ENCODE assay signal across 8 cellular contexts in genomic region chr5:173888473-173889135, GRCh38. TPM values are rescaled to one million over a fixed set of nuclear protein-coding genes. Genes with fewer than 3 reads are reported as not detected.
DNase-seq lines count a peak whose midpoint lies in the region; ATAC-seq and TF ChIP-seq lines count a peak whose summit lies in the region.

No MANE protein-coding gene starts in this region.

- peak; percentile 23 for DNase-seq in activated naive CD4-positive, alpha-beta T cell treated with anti-CD3 and anti-CD28 coated beads for 36 hours
- DNase-seq in activated naive CD4-positive, alpha-beta T cell treated with anti-CD3 and anti-CD28 coated beads, Interleukin-2, amount 50 U/mL, for 72 hours (ENCODE audit: low spot score in 2 of 2), result no peak
- DNase-seq in activated B cell treated with CpG ODN at 0.5 μM for 24 hours, result peak; percentile 23
- peak in 1 of 2 donors; percentile 26 for DNase-seq in fibroblast of lung (ENCODE audit: low read depth in 2 of 2)
- DNase-seq in osteocyte (ENCODE audit: extremely low spot score, unreplicated experiment), result no peak
- no peak for DNase-seq in NCI-H2196 (lab: John Stamatoyannopoulos, UW; ENCODE audit: unreplicated experiment)
- DNase-seq in COR-L47 (lab: John Stamatoyannopoulos, UW), result no peak
- DNase-seq in HPDE6-E6E7 (ENCODE audit: extremely low spot score), result no peak

- peaks cover 33% of the 10 kb centered on the region for H3K79me2 ChIP-seq in fibroblast of lung (ENCODE audit: control insufficient read depth, insufficient read depth, low read length)

- CTCF ChIA-PET in activated naive CD4-positive, alpha-beta T cell treated with anti-CD3 and anti-CD28 coated beads for 36 hours (lab: Charles Lee), result interaction anchor here (0.7 to 1.5 kb wide), 6 partner anchors 11 to 272 kb away, joined by 3 to 4 read pairs (median 3); partner anchors contain the start of gene BOD1
- CTCF ChIA-PET in activated B cell treated with CpG ODN at 0.5 μM for 24 hours (lab: Charles Lee), result interaction anchor here (0.8 to 1.5 kb wide), 5 partner anchors 24 to 273 kb away, joined by 3 to 10 read pairs (median 6); partner anchors contain the start of gene BOD1

- no peaks in the 10 kb centered on the region for H3K9me3 Mint-ChIP-seq in activated naive CD4-positive, alpha-beta T cell treated with anti-CD3 and anti-CD28 coated beads for 36 hours
- peaks cover 13 to 29% of the 10 kb centered on the region in 2 donors for H3K9me3 Mint-ChIP-seq in activated naive CD4-positive, alpha-beta T cell treated with anti-CD3 and anti-CD28 coated beads, Interleukin-2, amount 50 U/mL, for 72 hours
- H3K9me3 Mint-ChIP-seq in activated B cell treated with CpG ODN at 0.5 μM for 24 hours (peaks cover 6% of the 10 kb centered on the region), osteocyte (ENCODE audit: unreplicated experiment) (no peaks in the 10 kb centered on the region)

- no peaks in the 10 kb centered on the region for H3K27me3 Mint-ChIP-seq in activated naive CD4-positive, alpha-beta T cell treated with anti-CD3 and anti-CD28 coated beads for 36 hours (ENCODE audit: low read depth)
- H3K27me3 Mint-ChIP-seq in activated B cell treated with CpG ODN at 0.5 μM for 24 hours, result no peaks in the 10 kb centered on the region
- H3K27me3 Mint-ChIP-seq in osteocyte (ENCODE audit: unreplicated experiment), result no peaks in the 10 kb centered on the region

- intact Hi-C loops in activated naive CD4-positive, alpha-beta T cell treated with anti-CD3 and anti-CD28 coated beads for 36 hours (cut with micrococcal nuclease), result loop anchor here (1.0 to 10.0 kb wide), 9 partner anchors 30 to 1766 kb away; partner anchors contain the start of genes BNIP1, BOD1, CREBRF and DUSP1
- intact Hi-C loops in activated B cell treated with CpG ODN at 0.5 μM for 24 hours (cut with micrococcal nuclease), result loop anchor here (1.0 to 10.0 kb wide), 9 partner anchors 30 to 1206 kb away; partner anchors contain the start of genes BOD1 and CREBRF

- H3K27ac Mint-ChIP-seq in activated naive CD4-positive, alpha-beta T cell treated with anti-CD3 and anti-CD28 coated beads for 36 hours, result peak overlapping the region; percentile 96
- H3K27ac Mint-ChIP-seq in activated naive CD4-positive, alpha-beta T cell treated with anti-CD3 and anti-CD28 coated beads, Interleukin-2, amount 50 U/mL, for 72 hours, result peak overlapping the region in 1 of 2 donors; percentile 94
- peak overlapping the region; percentile 100 for H3K27ac Mint-ChIP-seq in activated B cell treated with CpG ODN at 0.5 μM for 24 hours
- peak overlapping the region; percentile 100 for H3K27ac Mint-ChIP-seq in osteocyte (ENCODE audit: unreplicated experiment)

- no peaks in the 10 kb centered on the region for H4K20me1 ChIP-seq in fibroblast of lung (ENCODE audit: control insufficient read depth, extremely low read depth, insufficient read depth, low read length)

- peaks cover 3% of the 10 kb centered on the region for H3K4me1 ChIP-seq in fibroblast of lung (ENCODE audit: control insufficient read depth, extremely low read depth, insufficient read depth, low read length)

- H3K4me3 ChIP-seq in fibroblast of lung (replicated peaks in 1 of 4; ENCODE audit: control extremely low read depth in 1 of 4, insufficient read depth in 1 of 4, low read depth in 3 of 4, low read length in 4 of 4), result peak overlapping the region; percentile 64 to 91 (median 81)

- H3K9ac ChIP-seq in fibroblast of lung (ENCODE audit: insufficient read depth, low read length), result peak overlapping the region; percentile 74

- H3K27me3 ChIP-seq in fibroblast of lung (ENCODE audit: control insufficient read depth, insufficient read depth, low read length), result no peaks in the 10 kb centered on the region

- peaks cover 2% of the 10 kb centered on the region for H3K36me3 Mint-ChIP-seq in activated naive CD4-positive, alpha-beta T cell treated with anti-CD3 and anti-CD28 coated beads for 36 hours (ENCODE audit: low read depth)
- H3K36me3 Mint-ChIP-seq in activated naive CD4-positive, alpha-beta T cell treated with anti-CD3 and anti-CD28 coated beads, Interleukin-2, amount 50 U/mL, for 72 hours, result peaks cover 1 to 22% of the 10 kb centered on the region in 2 donors
- H3K36me3 Mint-ChIP-seq in activated B cell treated with CpG ODN at 0.5 μM for 24 hours (ENCODE audit: low read depth), result peaks cover 17% of the 10 kb centered on the region
- H3K36me3 Mint-ChIP-seq in osteocyte (ENCODE audit: unreplicated experiment), result peaks cover 3% of the 10 kb centered on the region

- H3K9me3 ChIP-seq in fibroblast of lung (ENCODE audit: control insufficient read depth, insufficient read depth, low read depth, low read length), result no peaks in the 10 kb centered on the region

- H3K4me3 Mint-ChIP-seq in activated naive CD4-positive, alpha-beta T cell treated with anti-CD3 and anti-CD28 coated beads for 36 hours, result peak overlapping the region; percentile 98
- peak overlapping the region; percentile 100 for H3K4me3 Mint-ChIP-seq in activated B cell treated with CpG ODN at 0.5 μM for 24 hours
- peak overlapping the region; percentile 95 for H3K4me3 Mint-ChIP-seq in osteocyte (ENCODE audit: unreplicated experiment)

- H3K4me1 Mint-ChIP-seq in activated naive CD4-positive, alpha-beta T cell treated with anti-CD3 and anti-CD28 coated beads for 36 hours (ENCODE audit: low read depth), result peaks cover 67% of the 10 kb centered on the region
- peaks cover 87% of the 10 kb centered on the region for H3K4me1 Mint-ChIP-seq in activated B cell treated with CpG ODN at 0.5 μM for 24 hours
- H3K4me1 Mint-ChIP-seq in osteocyte (ENCODE audit: unreplicated experiment), result peaks cover 50% of the 10 kb centered on the region

- H3K27ac ChIP-seq in fibroblast of lung (ENCODE audit: insufficient read depth, low read length), result peak overlapping the region; percentile 98

- POLR2A ChIA-PET in activated B cell treated with CpG ODN at 0.5 μM for 24 hours (lab: Charles Lee), result interaction anchor here (0.9 to 3.8 kb wide), 18 partner anchors 8 to 272 kb away, joined by 3 to 42 read pairs (median 6); partner anchors contain the start of gene BOD1

- H3K4me2 ChIP-seq in fibroblast of lung (ENCODE audit: extremely low read depth, insufficient read depth, low read length), result peak overlapping the region; percentile 76

- no peak for ATAC-seq in activated naive CD4-positive, alpha-beta T cell treated with anti-CD3 and anti-CD28 coated beads, Interleukin-2, amount 50 U/mL, for 72 hours
- no peak for ATAC-seq in activated B cell treated with CpG ODN at 0.5 μM for 24 hours (ENCODE audit: low read depth)

- no peak overlapping the region for H2AFZ ChIP-seq in fibroblast of lung (ENCODE audit: low read length)

- H3K36me3 ChIP-seq in fibroblast of lung (ENCODE audit: control insufficient read depth, insufficient read depth, low read length), result no peaks in the 10 kb centered on the region

- TF ChIP-seq CTCF in activated B cell treated with CpG ODN at 0.5 μM for 24 hours (IDR thresholded peaks at IDR 0.05) (no peak), fibroblast of lung (conservative IDR thresholded peaks at IDR 0.05 in 1 of 2, IDR thresholded peaks at IDR 0.05 in 1 of 2; ENCODE audit: low read depth in 1 of 2, low read length in 2 of 2) (no peak), osteocyte (IDR thresholded peaks at IDR 0.05) (no peak)

RNA-seq across cellular contexts. Expression of gene CPEB4, which starts 0.5 kb away (rescaled TPM):
- 1 to 10 TPM; 7.6 to 7.8 TPM for total RNA-seq in activated naive CD4-positive, alpha-beta T cell treated with anti-CD3 and anti-CD28 coated beads for 36 hours
- 10 to 100 TPM; 11.8 to 25.0 TPM for total RNA-seq in activated naive CD4-positive, alpha-beta T cell treated with anti-CD3 and anti-CD28 coated beads, Interleukin-2, amount 50 U/mL, for 72 hours
- total RNA-seq in activated B cell treated with CpG ODN at 0.5 μM for 24 hours, result 26.9 and 30.0 TPM in 2 replicates
- 17.2 and 23.6 TPM in 2 replicates for total RNA-seq in fibroblast of lung
- polyA plus RNA-seq in fibroblast of lung, result 13.4 and 19.9 TPM in 2 replicates
- 6.4 and 8.8 TPM in 2 replicates for polyA plus RNA-seq in fibroblast of lung (2012)
- 11.0 and 16.5 TPM in 2 replicates for polyA minus RNA-seq in fibroblast of lung (ENCODE audit: low replicate concordance)
- 37.6 and 38.6 TPM in 2 replicates for total RNA-seq in osteocyte

Comparison
In these comparisons a context has a peak if more than half of its experiments do, and no peak if none do; other contexts are left out.
1. DNase-seq: peak in activated naive CD4-positive, alpha-beta T cell treated with anti-CD3 and anti-CD28 coated beads for 36 hours (single experiment) and activated B cell treated with CpG ODN at 0.5 μM for 24 hours (single experiment); none in activated naive CD4-positive, alpha-beta T cell treated with anti-CD3 and anti-CD28 coated beads, Interleukin-2, amount 50 U/mL, for 72 hours (0 of 2), osteocyte (single experiment), NCI-H2196 (single experiment), COR-L47 (single experiment) and HPDE6-E6E7 (single experiment).
2. Peak in every context shown above with its lines, with median percentiles within 50 percentile points of each other: H3K4me3 Mint-ChIP-seq.